ENCODE assay signal across 8 cellular contexts in genomic region chr19:5805465-5806132, GRCh38. TPM values are rescaled to one million over a fixed set of nuclear protein-coding genes. Genes with fewer than 3 reads are reported as not detected.
DNase-seq lines count a peak whose midpoint lies in the region; ATAC-seq and TF ChIP-seq lines count a peak whose summit lies in the region.

No MANE protein-coding gene starts in this region.

- H3K4me3 ChIP-seq in GM06990 (replicated peaks; ENCODE audit: low read depth, low read length) (no peak overlapping the region), breast epithelium (peak overlapping the region; percentile 2 to 65 (median 54))

- peak overlapping the region; percentile 52 to 62 for H3K27ac ChIP-seq in breast epithelium

- no peaks in the 10 kb centered on the region for H3K9me3 Mint-ChIP-seq in T-helper 2 cell treated with Interferon-gamma antibody and Interleukin-4, amounts not matched to agents 5 μg/mL and 100 μg/mL, for 36 hours
- no peaks in the 10 kb centered on the region for H3K9me3 Mint-ChIP-seq in stimulated activated effector memory CD8-positive, alpha-beta T cell treated with anti-CD3 and anti-CD28 coated beads, Interleukin-12 subunit alpha, Interleukin-12 subunit beta, amount 100 ng/mL, for 72 hours

- peaks cover 18% of the 10 kb centered on the region for H3K4me1 Mint-ChIP-seq in T-helper 2 cell treated with Interferon-gamma antibody and Interleukin-4, amounts not matched to agents 5 μg/mL and 100 μg/mL, for 36 hours (ENCODE audit: low read depth)
- H3K4me1 Mint-ChIP-seq in stimulated activated effector memory CD8-positive, alpha-beta T cell treated with anti-CD3 and anti-CD28 coated beads, Interleukin-12 subunit alpha, Interleukin-12 subunit beta, amount 100 ng/mL, for 72 hours: peaks cover 29% of the 10 kb centered on the region

- H3K27me3 ChIP-seq in GM06990 (replicated peaks; ENCODE audit: control insufficient read depth, insufficient read depth, low read length): no peaks in the 10 kb centered on the region; the same call in 1 of the 2 replicates
- H3K27me3 ChIP-seq in breast epithelium: peaks cover 4 to 9% of the 10 kb centered on the region in 2 donors

- intact Hi-C loops in breast epithelium (cut with DNase I; ENCODE audit: low total_unique reads) (loop anchor here (10.0 kb wide), 1 partner anchor 99 kb away; the partner anchor contains the start of genes NDUFA11 and VMAC), left colon (cut with DNase I, micrococcal nuclease) (loop anchor here (5.0 kb wide), 2 partner anchors 87 to 92 kb away; no protein-coding TSS in a partner anchor)

- H3K36me3 ChIP-seq in GM06990 (ENCODE audit: control insufficient read depth, insufficient read depth, low read length): no peaks in the 10 kb centered on the region
- no peaks in the 10 kb centered on the region for H3K36me3 ChIP-seq in breast epithelium

- H3K9me3 ChIP-seq in breast epithelium: no peaks in the 10 kb centered on the region

- peak overlapping the region; percentile 59 for H3K4me3 Mint-ChIP-seq in T-helper 2 cell treated with Interferon-gamma antibody and Interleukin-4, amounts not matched to agents 5 μg/mL and 100 μg/mL, for 36 hours
- peak overlapping the region; percentile 47 for H3K4me3 Mint-ChIP-seq in stimulated activated effector memory CD8-positive, alpha-beta T cell treated with anti-CD3 and anti-CD28 coated beads, Interleukin-12 subunit alpha, Interleukin-12 subunit beta, amount 100 ng/mL, for 72 hours

- H3K36me3 Mint-ChIP-seq in T-helper 2 cell treated with Interferon-gamma antibody and Interleukin-4, amounts not matched to agents 5 μg/mL and 100 μg/mL, for 36 hours (ENCODE audit: low read depth): no peaks in the 10 kb centered on the region
- no peaks in the 10 kb centered on the region for H3K36me3 Mint-ChIP-seq in stimulated activated effector memory CD8-positive, alpha-beta T cell treated with anti-CD3 and anti-CD28 coated beads, Interleukin-12 subunit alpha, Interleukin-12 subunit beta, amount 100 ng/mL, for 72 hours

- ATAC-seq in left colon (peak; percentile 54), GM19467 (IDR thresholded peaks at IDR 0.05; ENCODE audit: unreplicated experiment) (no peak)
- ATAC-seq in stimulated activated effector memory CD8-positive, alpha-beta T cell treated with anti-CD3 and anti-CD28 coated beads, Interleukin-12 subunit alpha, Interleukin-12 subunit beta, amount 100 ng/mL, for 72 hours: peak; percentile 29

- no peaks in the 10 kb centered on the region for H3K4me1 ChIP-seq in breast epithelium

- no peak overlapping the region for H3K27ac Mint-ChIP-seq in T-helper 2 cell treated with Interferon-gamma antibody and Interleukin-4, amounts not matched to agents 5 μg/mL and 100 μg/mL, for 36 hours
- H3K27ac Mint-ChIP-seq in stimulated activated effector memory CD8-positive, alpha-beta T cell treated with anti-CD3 and anti-CD28 coated beads, Interleukin-12 subunit alpha, Interleukin-12 subunit beta, amount 100 ng/mL, for 72 hours: no peak overlapping the region

- DNase-seq in GM06990 (ENCODE audit: extremely low read depth, insufficient read length) (no peak), NCI-H1436 (lab: John Stamatoyannopoulos, UW) (peak; percentile 84), breast epithelium (ENCODE audit: low spot score in 2 of 2) (peak; percentile 55 to 73), left colon (peak; percentile 77 to 85), occipital lobe (lab: John Stamatoyannopoulos, UW) (no peak)
- peak; percentile 40 for DNase-seq in T-helper 2 cell treated with Interferon-gamma antibody and Interleukin-4, amounts not matched to agents 5 μg/mL and 100 μg/mL, for 36 hours (ENCODE audit: low spot score)
- DNase-seq in stimulated activated effector memory CD8-positive, alpha-beta T cell treated with anti-CD3 and anti-CD28 coated beads, Interleukin-12 subunit alpha, Interleukin-12 subunit beta, amount 100 ng/mL, for 72 hours (ENCODE audit: low spot score in 2 of 2): peak; percentile 38 to 76

- TF ChIP-seq CTCF in GM06990 (IDR thresholded peaks at IDR 0.05; ENCODE audit: insufficient read depth, low read length, poor library complexity, severe bottlenecking) (peak; percentile 50), breast epithelium (IDR thresholded peaks at IDR 0.05) (peak; percentile 45 to 79 (median 52))

- no peak for TF ChIP-seq POLR2A in breast epithelium (IDR thresholded peaks at IDR 0.05)

- peaks cover 37% of the 10 kb centered on the region for H3K27me3 Mint-ChIP-seq in T-helper 2 cell treated with Interferon-gamma antibody and Interleukin-4, amounts not matched to agents 5 μg/mL and 100 μg/mL, for 36 hours (ENCODE audit: low read depth)

RNA-seq across cellular contexts. Expression of gene NRTN, which starts 0.7 kb away (rescaled TPM):
- total RNA-seq in breast epithelium (1 to 10 TPM in 2 of 3 donors, under 1 TPM in 1; 0.48 to 1.8 (median 1.6) TPM), left colon (1 to 10 TPM; 1.2 to 1.7 TPM), occipital lobe (not detected)

RNA-seq across cellular contexts. Expression of gene DUS3L, which starts 14.6 kb away (rescaled TPM):
- 10 to 100 TPM; 28.8 to 44.9 (median 37.2) TPM for total RNA-seq in breast epithelium
- 10 to 100 TPM; 24.8 to 39.4 TPM for total RNA-seq in left colon
- total RNA-seq in occipital lobe: 13.3 TPM

RNA-seq across cellular contexts. Expression of gene PRR22, which starts 21.1 kb away (rescaled TPM):
- total RNA-seq in breast epithelium (1 to 10 TPM in 2 of 3 donors, under 1 TPM in 1; 0.64 to 2.0 (median 1.2) TPM), left colon (1 to 10 TPM; 2.6 to 4.5 TPM), occipital lobe (0.16 TPM)

RNA-seq across cellular contexts. Expression of gene FUT6, which starts 33.9 kb away (rescaled TPM):
- total RNA-seq in breast epithelium (1 to 10 TPM in 1 of 3 donors, under 1 TPM in 1, not detected in 1; 0.73 to 4.3 TPM), left colon (10 to 100 TPM; 61.6 to 74.8 TPM), occipital lobe (not detected)

RNA-seq across cellular contexts. Expression of gene FUT3, which starts 45.6 kb away (rescaled TPM):
- 1 to 10 TPM in 2 of 3 donors, not detected in 1; 1.3 to 2.9 TPM for total RNA-seq in breast epithelium
- total RNA-seq in left colon: 100 to 1,000 TPM; 224 to 253 TPM
- not detected for total RNA-seq in occipital lobe

Comparison
In these comparisons a context has a peak if more than half of its experiments do, and no peak if none do; other contexts are left out.
1. DNase-seq: peak in NCI-H1436 (single experiment), T-helper 2 cell treated with Interferon-gamma antibody and Interleukin-4, amounts not matched to agents 5 μg/mL and 100 μg/mL, for 36 hours (single experiment), breast epithelium (2 of 2), left colon (2 of 2) and stimulated activated effector memory CD8-positive, alpha-beta T cell treated with anti-CD3 and anti-CD28 coated beads, Interleukin-12 subunit alpha, Interleukin-12 subunit beta, amount 100 ng/mL, for 72 hours (2 of 2); none in GM06990 (single experiment) and occipital lobe (single experiment).